Comparison of ENCODE assay signal across 15 cellular contexts in genomic region chr7:107219563-107220244, GRCh38. TPM values are rescaled to one million over a fixed set of nuclear protein-coding genes. Genes with fewer than 3 reads are reported as not detected.
DNase-seq lines count a peak whose midpoint lies in the region; ATAC-seq and TF ChIP-seq lines count a peak whose summit lies in the region.
"Had no signal": no experiment of that assay in that cellular context is flagged by ENCODE, and none has a peak within 500 bp of the region (broad histone marks: within the 10 kb centered on the region; RNA-seq: fewer than 3 reads in every experiment).

No MANE protein-coding gene starts in this region.

- H3K27ac Mint-ChIP-seq in activated CD8-positive, alpha-beta T cell treated with anti-CD3 and anti-CD28 coated beads, Interleukin-2, amount 10 ng/mL, durations not matched to agents 7 days and 5 days = no peak overlapping the region
- H3K27ac Mint-ChIP-seq: HFFc6 had no signal

- H3K36me3 Mint-ChIP-seq in activated CD8-positive, alpha-beta T cell treated with anti-CD3 and anti-CD28 coated beads, Interleukin-2, amount 10 ng/mL, durations not matched to agents 7 days and 5 days (ENCODE audit: low read depth) = peaks cover 8% of the 10 kb centered on the region

- peaks cover 3% of the 10 kb centered on the region for H3K9me3 Mint-ChIP-seq in activated CD8-positive, alpha-beta T cell treated with anti-CD3 and anti-CD28 coated beads, Interleukin-2, amount 10 ng/mL, durations not matched to agents 7 days and 5 days (ENCODE audit: insufficient read depth)
- H3K9me3 Mint-ChIP-seq: HFFc6 had no signal

- H3K4me3 ChIP-seq in right atrium auricular region = no peak overlapping the region
- H3K4me3 ChIP-seq in fibroblast of mammary gland (ENCODE audit: control insufficient read depth, low read depth, low read length) = no peak overlapping the region
- H3K4me3 ChIP-seq: BLaER1 had no signal

- no peaks in the 10 kb centered on the region for H3K36me3 ChIP-seq in right atrium auricular region

- intact Hi-C loops in left cardiac atrium (cut with DNase I) = loop anchor here in 1 of 2 donors (5.0 kb wide), 1 partner anchor 63 kb away; no protein-coding TSS in a partner anchor

- no peak for ATAC-seq in left cardiac atrium
- no peak for ATAC-seq in activated CD8-positive, alpha-beta T cell treated with anti-CD3 and anti-CD28 coated beads, Interleukin-2, amount 10 ng/mL, durations not matched to agents 7 days and 5 days

- peak overlapping the region; percentile 64 to 84 for H3K27ac ChIP-seq in right atrium auricular region
- H3K27ac ChIP-seq: BLaER1 had no signal

- no peaks in the 10 kb centered on the region for H3K9me3 ChIP-seq in right atrium auricular region

- H3K27me3 ChIP-seq in right atrium auricular region = no peaks in the 10 kb centered on the region
- H3K27me3 ChIP-seq: BLaER1 had no signal

- no peaks in the 10 kb centered on the region for H3K4me1 Mint-ChIP-seq in activated CD8-positive, alpha-beta T cell treated with anti-CD3 and anti-CD28 coated beads, Interleukin-2, amount 10 ng/mL, durations not matched to agents 7 days and 5 days (ENCODE audit: low read depth)

- CTCF ChIA-PET in activated CD8-positive, alpha-beta T cell treated with anti-CD3 and anti-CD28 coated beads, Interleukin-2, amount 10 ng/mL, durations not matched to agents 7 days and 5 days (lab: Charles Lee) = no interaction called here

- TF ChIP-seq CTCF in right atrium auricular region (IDR thresholded peaks at IDR 0.05) (no peak), fibroblast of mammary gland (conservative IDR thresholded peaks at IDR 0.05; ENCODE audit: control insufficient read depth, insufficient read depth, low read depth, low read length) (no peak)

- H3K27me3 Mint-ChIP-seq in activated CD8-positive, alpha-beta T cell treated with anti-CD3 and anti-CD28 coated beads, Interleukin-2, amount 10 ng/mL, durations not matched to agents 7 days and 5 days (ENCODE audit: low read depth) = no peaks in the 10 kb centered on the region
- H3K27me3 Mint-ChIP-seq: CD8-positive, alpha-beta memory T cell had no signal

- no peak overlapping the region for H3K4me3 Mint-ChIP-seq in activated CD8-positive, alpha-beta T cell treated with anti-CD3 and anti-CD28 coated beads, Interleukin-2, amount 10 ng/mL, durations not matched to agents 7 days and 5 days
- H3K4me3 Mint-ChIP-seq: CD8-positive, alpha-beta memory T cell; HFFc6 had no signal

- H3K4me1 ChIP-seq in right atrium auricular region = peaks cover 0 to 12% of the 10 kb centered on the region in 2 donors
- H3K4me1 ChIP-seq: BLaER1 had no signal

- DNase-seq in SIG-M5 treated with dmso at 0.1 percent for 504 hours (lab: John Stamatoyannopoulos, UW; ENCODE audit: unreplicated experiment) = peak; percentile 11
- no peak for DNase-seq in SIG-M5 (lab: John Stamatoyannopoulos, UW)
- no peak for DNase-seq in right atrium auricular region (ENCODE audit: low spot score)
- no peak for DNase-seq in left cardiac atrium
- DNase-seq in fibroblast of mammary gland (ENCODE audit: low read depth) = peak; percentile 8
- DNase-seq in T-helper 2 cell = no peak
- DNase-seq in activated CD8-positive, alpha-beta T cell treated with anti-CD3 and anti-CD28 coated beads, Interleukin-2, amount 10 ng/mL, durations not matched to agents 7 days and 5 days = no peak
- DNase-seq: 8988T; AML-193; CD8-positive, alpha-beta memory T cell; DMS53; GF-D8; HCEC 1CT; HFFc6 had no signal

- POLR2A ChIA-PET in activated CD8-positive, alpha-beta T cell treated with anti-CD3 and anti-CD28 coated beads, Interleukin-2, amount 10 ng/mL, durations not matched to agents 7 days and 5 days (lab: Charles Lee) = no interaction called here

RNA-seq across cellular contexts. Expression of gene HBP1, which starts 50.9 kb away (rescaled TPM):
- total RNA-seq in right atrium auricular region (10 to 100 TPM; 51.8 to 69.8 TPM), left cardiac atrium (10 to 100 TPM; 31.7 to 58.8 TPM)
- 10 to 100 TPM; 17.2 to 17.3 TPM for total RNA-seq in activated CD8-positive, alpha-beta T cell treated with anti-CD3 and anti-CD28 coated beads, Interleukin-2, amount 10 ng/mL, durations not matched to agents 7 days and 5 days

Comparison
In these comparisons a context has a peak if more than half of its experiments do, and no peak if none do; other contexts are left out.
1. DNase-seq: peak in SIG-M5 treated with dmso at 0.1 percent for 504 hours (single experiment) and fibroblast of mammary gland (single experiment); none in SIG-M5 (single experiment), right atrium auricular region (single experiment), left cardiac atrium (single experiment), T-helper 2 cell (0 of 5) and activated CD8-positive, alpha-beta T cell treated with anti-CD3 and anti-CD28 coated beads, Interleukin-2, amount 10 ng/mL, durations not matched to agents 7 days and 5 days (single experiment).